ENCODE assay signal across 10 cellular contexts in genomic region chr15:28886431-28887343, GRCh38. TPM values are rescaled to one million over a fixed set of nuclear protein-coding genes. Genes with fewer than 3 reads are reported as not detected.
DNase-seq lines count a peak whose midpoint lies in the region; ATAC-seq, FAIRE-seq and TF ChIP-seq lines count a peak whose summit lies in the region.
"Had no signal": no experiment of that assay in that cellular context is flagged by ENCODE, and none has a peak within 500 bp of the region (broad histone marks: within the 10 kb centered on the region; RNA-seq: fewer than 3 reads in every experiment).

No MANE protein-coding gene starts in this region.

- CTCF ChIA-PET in PC-3 (lab: Charles Lee), result no interaction called here
- CTCF ChIA-PET in MCF 10A (lab: Yijun Ruan, JAX), result interaction anchor here (0.5 kb wide), 1 partner anchor 16 kb away, joined by 3 read pairs; no protein-coding TSS in a partner anchor

- DNase-seq in EH (ENCODE audit: low read depth) (peak; percentile 27), PC-3 (no peak), epithelial cell of proximal tubule (ENCODE audit: low read depth) (no peak), pancreas (peak in 1 of 6 donors; percentile 72), amygdala (lab: John Stamatoyannopoulos, UW) (no peak), MCF 10A (ENCODE audit: unreplicated experiment) (no peak)
- DNase-seq: NCI-H1105 had no signal

- no peaks in the 10 kb centered on the region for H3K27me3 Mint-ChIP-seq in MCF 10A (ENCODE audit: insufficient read depth, unreplicated experiment)

- peaks cover 52% of the 10 kb centered on the region for H3K79me2 ChIP-seq in PC-3 (ENCODE audit: low read length)

- no peak overlapping the region for H3K27ac Mint-ChIP-seq in MCF 10A (ENCODE audit: low read depth, unreplicated experiment)

- H3K36me3 ChIP-seq in PC-3 (ENCODE audit: low read depth, low read length), result no peaks in the 10 kb centered on the region
- no peaks in the 10 kb centered on the region for H3K36me3 ChIP-seq in pancreas
- H3K36me3 ChIP-seq: neutrophil had no signal

- WGBS in pancreas, 2 donors, result 19 to 30% methylated on average over 38 to 61 of the region's 61 CpGs

- intact Hi-C loops in PC-3 (cut with micrococcal nuclease) (no loop called here), pancreas (cut with DNase I) (no loop called here), MCF 10A (cut with micrococcal nuclease) (no loop called here)

- BruUV-seq in PC-3 (replicated peaks; lab: Mats Ljungman, UMichigan), result TSS peak; percentile 30
- no TSS peak for BruUV-seq in MCF 10A (replicated peaks; lab: Mats Ljungman, UMichigan)

- peak overlapping the region; percentile 63 for H2AFZ ChIP-seq in PC-3 (ENCODE audit: low read length)

- no peaks in the 10 kb centered on the region for H3F3A ChIP-seq in PC-3 (ENCODE audit: low read length, unreplicated experiment)

- H3K4me1 Mint-ChIP-seq in MCF 10A (ENCODE audit: insufficient read depth, unreplicated experiment), result no peaks in the 10 kb centered on the region

- H4K20me1 ChIP-seq in PC-3 (ENCODE audit: low read length), result no peaks in the 10 kb centered on the region

- FAIRE-seq in pancreas (lab: Jason Lieb, UNC), result no peak

- no peak overlapping the region for H3K4me3 Mint-ChIP-seq in MCF 10A (ENCODE audit: unreplicated experiment)

- no peaks in the 10 kb centered on the region for H3K27me3 ChIP-seq in PC-3 (ENCODE audit: low read length)
- no peaks in the 10 kb centered on the region for H3K27me3 ChIP-seq in pancreas

- peaks cover 6% of the 10 kb centered on the region for H3K36me3 Mint-ChIP-seq in MCF 10A (ENCODE audit: insufficient read depth, unreplicated experiment)

- no peak for TF ChIP-seq CTCF in PC-3 (conservative IDR thresholded peaks at IDR 0.05; ENCODE audit: low read depth, low read length)
- no peak for TF ChIP-seq CTCF in epithelial cell of proximal tubule (conservative IDR thresholded peaks at IDR 0.05; ENCODE audit: low read depth, low read length)
- no peak for TF ChIP-seq CTCF in pancreas (IDR thresholded peaks at IDR 0.05)
- no peak for TF ChIP-seq CTCF in MCF 10A (IDR thresholded peaks at IDR 0.05; ENCODE audit: unreplicated experiment)

- H3K9me2 ChIP-seq in PC-3 (replicated peaks; ENCODE audit: low read length), result no peaks in the 10 kb centered on the region

- peak overlapping the region; percentile 39 for H3K9ac ChIP-seq in PC-3 (ENCODE audit: low read length)

- POLR2A ChIA-PET in PC-3 (lab: Charles Lee; ENCODE audit: unreplicated experiment) (interaction anchor here (0.6 kb wide), 1 partner anchor 8 kb away, joined by 8 read pairs; no protein-coding TSS in a partner anchor), MCF 10A (lab: Yijun Ruan, JAX) (interaction anchor here (0.7 kb wide), 1 partner anchor 14 kb away, joined by 3 read pairs; no protein-coding TSS in a partner anchor)

- H3K4me3 ChIP-seq in PC-3 (ENCODE audit: low read length) (peak overlapping the region; percentile 75), epithelial cell of proximal tubule (ENCODE audit: low read depth, low read length) (peak overlapping the region; percentile 60), pancreas (peak overlapping the region; percentile 40 to 63 (median 55))

- H3K27ac ChIP-seq in PC-3 (ENCODE audit: low read length), result no peak overlapping the region
- H3K27ac ChIP-seq in pancreas, result no peak overlapping the region
- H3K27ac ChIP-seq: neutrophil had no signal

- no peaks in the 10 kb centered on the region for H3K9me3 Mint-ChIP-seq in MCF 10A (ENCODE audit: unreplicated experiment)

- ATAC-seq in PC-3 (peak; percentile 23), pancreas (peak; percentile 15 to 32 (median 24)), HG03196 (IDR thresholded peaks at IDR 0.05; ENCODE audit: unreplicated experiment) (no peak), HG03520 (IDR thresholded peaks at IDR 0.05; ENCODE audit: unreplicated experiment) (no peak)

- H3K4me2 ChIP-seq in PC-3 (ENCODE audit: low read length), result peak overlapping the region; percentile 95

- H3K9me3 ChIP-seq in PC-3 (ENCODE audit: low read length), result no peaks in the 10 kb centered on the region
- H3K9me3 ChIP-seq in pancreas, result no peaks in the 10 kb centered on the region
- H3K9me3 ChIP-seq: neutrophil had no signal

- peaks cover 29% of the 10 kb centered on the region for H3K4me1 ChIP-seq in PC-3 (ENCODE audit: insufficient read depth, low read length)
- H3K4me1 ChIP-seq in pancreas, result no peaks in the 10 kb centered on the region

RNA-seq across cellular contexts. Expression of gene APBA2, which starts 0.9 kb away (rescaled TPM):
- 61.7 and 69.7 TPM in 2 replicates for total RNA-seq in PC-3 (2014; rRNA removed)
- 30.0 and 36.5 TPM in 2 replicates for total RNA-seq in epithelial cell of proximal tubule
- 10 to 100 TPM in 1 of 6 donors, 1 to 10 TPM in 5; 3.9 to 10.3 (median 8.2) TPM for total RNA-seq in pancreas
- 1 to 10 TPM; 3.9 to 6.2 TPM for polyA plus RNA-seq in pancreas
- total RNA-seq in MCF 10A (2022), result not detected in 2 replicates

RNA-seq across cellular contexts. Expression of gene GOLGA6L7, which starts 38.2 kb away (rescaled TPM):
- not detected in 2 replicates for total RNA-seq in PC-3 (2014; rRNA removed)
- not detected in 2 replicates for total RNA-seq in epithelial cell of proximal tubule
- not detected for total RNA-seq in pancreas
- not detected for polyA plus RNA-seq in pancreas
- not detected in 2 replicates for total RNA-seq in MCF 10A (2022)

Comparison
In these comparisons a context has a peak if more than half of its experiments do, and no peak if none do; other contexts are left out.
1. ATAC-seq: peak in PC-3 (single experiment) and pancreas (4 of 4); none in HG03196 (single experiment) and HG03520 (single experiment).
2. Peak in every context shown above with its lines, with median percentiles within 50 percentile points of each other: H3K4me3 ChIP-seq.